11 cellular contexts compared by ENCODE assay signal in the genomic region with DNA sequence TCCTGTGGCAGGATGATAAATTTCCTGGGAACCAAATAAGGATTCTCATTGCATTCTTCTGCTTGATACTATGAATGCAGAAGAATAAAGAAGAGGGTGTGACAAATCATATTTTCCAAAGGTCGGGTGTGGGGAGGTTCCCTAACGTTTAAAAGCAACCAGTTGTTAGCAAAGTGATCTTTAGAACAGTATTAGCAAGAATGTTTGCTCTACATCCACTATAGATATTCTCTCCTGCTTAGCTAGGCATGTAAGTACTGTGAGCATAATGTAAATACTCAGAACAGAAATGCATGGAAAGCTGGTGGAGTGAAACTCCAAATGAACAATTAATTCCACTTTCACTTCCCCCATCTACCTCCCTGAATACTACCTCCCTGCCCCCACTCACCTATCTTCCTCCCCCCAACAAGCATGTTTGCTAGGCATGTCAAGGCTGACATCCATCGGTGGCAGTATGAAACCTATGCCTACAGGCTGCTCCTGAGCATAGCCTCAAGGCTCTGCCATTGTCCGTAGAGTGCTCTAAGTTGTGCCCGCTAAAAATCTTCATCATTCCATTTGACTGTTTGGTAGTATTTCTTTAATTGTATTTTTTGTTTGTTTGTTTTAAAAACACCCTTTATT.
A peak's percentile ranks its signal among the peaks of the same experiment; 100 is the strongest.
DNase-seq lines count a peak whose midpoint lies in the region; ATAC-seq and TF ChIP-seq lines count a peak whose summit lies in the region.
"Had no signal": no experiment of that assay in that cellular context is flagged by ENCODE, and none has a peak within 500 bp of the region (broad histone marks: within the 10 kb centered on the region; RNA-seq: fewer than 3 reads in every experiment).

No MANE protein-coding gene starts in this region.

- H3K27ac ChIP-seq in left ventricle myocardium inferior (replicated peaks) (peak overlapping the region; percentile 95), sigmoid colon (peak overlapping the region; percentile 89 to 94 (median 93))
- H3K27ac ChIP-seq in CD8-positive, alpha-beta memory T cell (ENCODE audit: low read depth, low read length): no peak overlapping the region

- H3K27me3 ChIP-seq in left ventricle myocardium inferior (ENCODE audit: low read depth) (no peaks in the 10 kb centered on the region), sigmoid colon (no peaks in the 10 kb centered on the region)
- no peaks in the 10 kb centered on the region for H3K27me3 ChIP-seq in CD8-positive, alpha-beta memory T cell (ENCODE audit: insufficient read depth, low read length, poor library complexity, severe bottlenecking)

- intact Hi-C loops in left ventricle myocardium inferior (cut with micrococcal nuclease): loop anchor here (10.0 kb wide), 1 partner anchor 169 kb away; no protein-coding TSS in a partner anchor
- intact Hi-C loops in sigmoid colon (cut with DNase I): loop anchor here (2.0 to 10.0 kb wide), 5 partner anchors 206 to 523 kb away; a partner anchor contains a TSS

- H3K36me3 Mint-ChIP-seq in activated naive CD8-positive, alpha-beta T cell treated with anti-CD3 and anti-CD28 coated beads, Interleukin-2, amount 50 U/mL, for 24 hours (ENCODE audit: low read depth): peaks cover 9% of the 10 kb centered on the region
- H3K36me3 Mint-ChIP-seq in CD8-positive, alpha-beta memory T cell: peaks cover 17 to 22% (median 20%) of the 10 kb centered on the region in 3 donors
- H3K36me3 Mint-ChIP-seq in activated CD4-positive, alpha-beta T cell treated with anti-CD3 and anti-CD28 coated beads, Interleukin-2, amount 10 ng/mL, durations not matched to agents 7 days and 5 days (ENCODE audit: low read depth): no peaks in the 10 kb centered on the region

- no peak for TF ChIP-seq POLR2A in sigmoid colon (IDR thresholded peaks at IDR 0.05)

- peak; percentile 89 for ATAC-seq in activated naive CD8-positive, alpha-beta T cell treated with anti-CD3 and anti-CD28 coated beads, Interleukin-2, amount 50 U/mL, for 24 hours
- ATAC-seq: K562 had no signal

- peak overlapping the region; percentile 73 for H3K27ac Mint-ChIP-seq in activated naive CD8-positive, alpha-beta T cell treated with anti-CD3 and anti-CD28 coated beads, Interleukin-2, amount 50 U/mL, for 24 hours
- no peak overlapping the region for H3K27ac Mint-ChIP-seq in CD8-positive, alpha-beta memory T cell
- no peak overlapping the region for H3K27ac Mint-ChIP-seq in activated CD4-positive, alpha-beta T cell treated with anti-CD3 and anti-CD28 coated beads, Interleukin-2, amount 10 ng/mL, durations not matched to agents 7 days and 5 days
- H3K27ac Mint-ChIP-seq: activated naive CD8-positive, alpha-beta T cell treated with anti-CD3 and anti-CD28 coated beads, Interleukin-2, amount 10 ng/mL, durations not matched to agents 7 days and 5 days had no signal

- H3K36me3 ChIP-seq in left ventricle myocardium inferior (no peaks in the 10 kb centered on the region), sigmoid colon (no peaks in the 10 kb centered on the region)
- no peaks in the 10 kb centered on the region for H3K36me3 ChIP-seq in CD8-positive, alpha-beta memory T cell (ENCODE audit: insufficient read depth, low read length)

- TF ChIP-seq EP300 in sigmoid colon (IDR thresholded peaks at IDR 0.05): no peak

- no peaks in the 10 kb centered on the region for H3K27me3 Mint-ChIP-seq in activated naive CD8-positive, alpha-beta T cell treated with anti-CD3 and anti-CD28 coated beads, Interleukin-2, amount 50 U/mL, for 24 hours
- peaks cover 0 to 2% of the 10 kb centered on the region in 2 donors for H3K27me3 Mint-ChIP-seq in CD8-positive, alpha-beta memory T cell
- H3K27me3 Mint-ChIP-seq in activated CD4-positive, alpha-beta T cell treated with anti-CD3 and anti-CD28 coated beads, Interleukin-2, amount 10 ng/mL, durations not matched to agents 7 days and 5 days: no peaks in the 10 kb centered on the region
- H3K27me3 Mint-ChIP-seq: activated naive CD8-positive, alpha-beta T cell treated with anti-CD3 and anti-CD28 coated beads, Interleukin-2, amount 10 ng/mL, durations not matched to agents 7 days and 5 days; naive B cell had no signal

- WGBS in sigmoid colon, 2 donors: 52 to 69% methylated on average over 5 of the region's 5 CpGs

- TF ChIP-seq CTCF in left ventricle myocardium inferior (IDR thresholded peaks at IDR 0.05; ENCODE audit: borderline replicate concordance) (no peak), sigmoid colon (IDR thresholded peaks at IDR 0.05) (no peak)

- peaks cover 3% of the 10 kb centered on the region for H3K9me3 Mint-ChIP-seq in activated naive CD8-positive, alpha-beta T cell treated with anti-CD3 and anti-CD28 coated beads, Interleukin-2, amount 50 U/mL, for 24 hours
- no peaks in the 10 kb centered on the region for H3K9me3 Mint-ChIP-seq in CD8-positive, alpha-beta memory T cell
- no peaks in the 10 kb centered on the region for H3K9me3 Mint-ChIP-seq in activated CD4-positive, alpha-beta T cell treated with anti-CD3 and anti-CD28 coated beads, Interleukin-2, amount 10 ng/mL, durations not matched to agents 7 days and 5 days
- H3K9me3 Mint-ChIP-seq: activated naive CD8-positive, alpha-beta T cell treated with anti-CD3 and anti-CD28 coated beads, Interleukin-2, amount 10 ng/mL, durations not matched to agents 7 days and 5 days; naive B cell had no signal

- DNase-seq in EH (ENCODE audit: low read depth) (peak; percentile 47), left ventricle myocardium inferior (no peak), sigmoid colon (no peak), NCI-H1417 (lab: John Stamatoyannopoulos, UW) (no peak)
- DNase-seq in activated naive CD8-positive, alpha-beta T cell treated with anti-CD3 and anti-CD28 coated beads, Interleukin-2, amount 50 U/mL, for 24 hours: no peak
- no peak for DNase-seq in CD8-positive, alpha-beta memory T cell
- no peak for DNase-seq in activated CD4-positive, alpha-beta T cell treated with anti-CD3 and anti-CD28 coated beads, Interleukin-2, amount 10 ng/mL, durations not matched to agents 7 days and 5 days
- no peak for DNase-seq in activated CD8-positive, alpha-beta memory T cell treated with anti-CD3 and anti-CD28 coated beads, Interleukin-2, amount 50 U/mL, for 48 hours
- DNase-seq: activated naive CD8-positive, alpha-beta T cell treated with anti-CD3 and anti-CD28 coated beads, Interleukin-2, amount 10 ng/mL, durations not matched to agents 7 days and 5 days; naive B cell had no signal

- CTCF ChIA-PET in CD8-positive, alpha-beta memory T cell (lab: Charles Lee): no interaction called here
- CTCF ChIA-PET in activated CD4-positive, alpha-beta T cell treated with anti-CD3 and anti-CD28 coated beads, Interleukin-2, amount 10 ng/mL, durations not matched to agents 7 days and 5 days (lab: Charles Lee): no interaction called here

- H3K4me1 ChIP-seq in left ventricle myocardium inferior (peaks cover 92% of the 10 kb centered on the region), sigmoid colon (peaks cover 0 to 67% (median 52%) of the 10 kb centered on the region in 4 donors)
- no peaks in the 10 kb centered on the region for H3K4me1 ChIP-seq in CD8-positive, alpha-beta memory T cell (ENCODE audit: insufficient read depth, low read length)

- H3K4me1 Mint-ChIP-seq in activated naive CD8-positive, alpha-beta T cell treated with anti-CD3 and anti-CD28 coated beads, Interleukin-2, amount 50 U/mL, for 24 hours: peaks cover 30% of the 10 kb centered on the region
- H3K4me1 Mint-ChIP-seq in CD8-positive, alpha-beta memory T cell: peaks cover 0 to 8% (median 0%) of the 10 kb centered on the region in 3 donors
- no peaks in the 10 kb centered on the region for H3K4me1 Mint-ChIP-seq in activated CD4-positive, alpha-beta T cell treated with anti-CD3 and anti-CD28 coated beads, Interleukin-2, amount 10 ng/mL, durations not matched to agents 7 days and 5 days
- H3K4me1 Mint-ChIP-seq: activated naive CD8-positive, alpha-beta T cell treated with anti-CD3 and anti-CD28 coated beads, Interleukin-2, amount 10 ng/mL, durations not matched to agents 7 days and 5 days had no signal

- H3K4me3 Mint-ChIP-seq in activated naive CD8-positive, alpha-beta T cell treated with anti-CD3 and anti-CD28 coated beads, Interleukin-2, amount 50 U/mL, for 24 hours: no peak overlapping the region
- no peak overlapping the region for H3K4me3 Mint-ChIP-seq in CD8-positive, alpha-beta memory T cell
- H3K4me3 Mint-ChIP-seq in activated CD4-positive, alpha-beta T cell treated with anti-CD3 and anti-CD28 coated beads, Interleukin-2, amount 10 ng/mL, durations not matched to agents 7 days and 5 days: no peak overlapping the region
- H3K4me3 Mint-ChIP-seq: activated naive CD8-positive, alpha-beta T cell treated with anti-CD3 and anti-CD28 coated beads, Interleukin-2, amount 10 ng/mL, durations not matched to agents 7 days and 5 days had no signal

- peak overlapping the region; percentile 68 for H3K4me3 ChIP-seq in left ventricle myocardium inferior
- peak overlapping the region; percentile 21 to 51 (median 44) for H3K4me3 ChIP-seq in sigmoid colon
- H3K4me3 ChIP-seq in CD8-positive, alpha-beta memory T cell (ENCODE audit: low read length): no peak overlapping the region
- H3K4me3 ChIP-seq: K562 had no signal

- POLR2A ChIA-PET in CD8-positive, alpha-beta memory T cell (lab: Charles Lee): no interaction called here
- POLR2A ChIA-PET in activated CD4-positive, alpha-beta T cell treated with anti-CD3 and anti-CD28 coated beads, Interleukin-2, amount 10 ng/mL, durations not matched to agents 7 days and 5 days (lab: Charles Lee): no interaction called here

- no peaks in the 10 kb centered on the region for H3K9me3 ChIP-seq in left ventricle myocardium inferior (replicated peaks)
- no peaks in the 10 kb centered on the region for H3K9me3 ChIP-seq in sigmoid colon
- no peaks in the 10 kb centered on the region for H3K9me3 ChIP-seq in CD8-positive, alpha-beta memory T cell (ENCODE audit: low read length)
